In genomic region chr13:38301236-38301635, GRCh38 we compare ENCODE assay signal across 9 cellular contexts.
"Had no signal": no experiment of that assay in that cellular context is flagged by ENCODE, and none has a peak within 500 bp of the region (broad histone marks: within the 10 kb centered on the region; RNA-seq: fewer than 3 reads in every experiment).

No MANE protein-coding gene starts in this region.

- H3K4me3 ChIP-seq: GM23248, HAP-1, K562 had no signal

- FAIRE-seq: HTR-8/SVneo, K562 had no signal

- H3K36me3 ChIP-seq: HAP-1 had no signal

- DNase-seq: GM23248, GOT3, H7, HFFc6, IMR-90 had no signal

- H3K9me3 ChIP-seq: HAP-1 had no signal

- ATAC-seq: HCT116, K562 had no signal

- H3K27ac ChIP-seq: GM23248 had no signal

- H3K9ac ChIP-seq: GM23248 had no signal

- H3K4me1 ChIP-seq: HAP-1 had no signal
